ENCODE assay signal across 8 cellular contexts in the genomic region with DNA sequence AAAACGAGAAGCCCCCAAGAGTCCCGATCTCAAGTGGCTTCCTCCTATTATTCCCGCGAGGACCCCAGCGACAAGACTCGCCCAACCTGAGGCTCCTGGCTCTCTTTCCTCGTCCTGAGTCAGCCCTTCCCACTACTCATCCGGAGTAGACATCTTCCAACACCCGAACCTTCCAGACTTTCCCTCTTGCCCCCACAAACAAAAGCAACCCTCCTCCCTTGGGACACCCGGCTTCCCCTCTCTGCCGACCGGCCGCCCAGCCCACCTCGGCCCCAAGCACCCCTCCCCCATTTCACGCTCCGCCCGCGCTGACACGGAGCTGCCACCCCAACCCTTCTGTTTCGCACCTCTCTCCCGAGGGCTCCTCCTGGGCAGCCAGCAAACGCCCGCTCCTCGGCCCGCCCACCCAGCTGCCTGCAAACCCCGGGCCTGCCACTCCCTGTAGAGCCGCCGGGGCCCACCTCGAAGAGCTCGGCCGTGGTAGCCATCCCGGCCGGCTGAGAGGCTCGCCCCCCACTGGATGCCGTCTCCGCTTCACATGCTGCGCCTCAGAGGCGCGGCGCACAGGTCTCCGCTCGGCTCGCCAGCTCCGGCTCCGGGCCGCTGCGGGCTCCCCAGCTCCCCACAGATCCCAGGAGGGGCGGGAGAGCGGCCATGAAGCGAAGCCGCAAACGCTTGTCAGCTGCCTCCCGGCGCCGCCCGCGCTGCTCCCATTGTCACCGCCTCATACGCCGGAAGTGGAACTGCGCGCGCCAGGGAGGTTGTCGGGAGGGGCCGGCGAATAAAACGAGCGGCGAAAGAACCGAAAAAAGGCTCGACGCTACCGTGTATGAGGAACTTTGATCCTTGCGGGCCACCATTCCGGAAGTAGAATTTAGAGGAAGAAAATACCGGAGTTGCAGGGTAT. TPM values are rescaled to one million over a fixed set of nuclear protein-coding genes. Genes with fewer than 3 reads are reported as not detected.
DNase-seq lines count a peak whose midpoint lies in the region; ATAC-seq, FAIRE-seq and TF ChIP-seq lines count a peak whose summit lies in the region.

A gene with protein sequence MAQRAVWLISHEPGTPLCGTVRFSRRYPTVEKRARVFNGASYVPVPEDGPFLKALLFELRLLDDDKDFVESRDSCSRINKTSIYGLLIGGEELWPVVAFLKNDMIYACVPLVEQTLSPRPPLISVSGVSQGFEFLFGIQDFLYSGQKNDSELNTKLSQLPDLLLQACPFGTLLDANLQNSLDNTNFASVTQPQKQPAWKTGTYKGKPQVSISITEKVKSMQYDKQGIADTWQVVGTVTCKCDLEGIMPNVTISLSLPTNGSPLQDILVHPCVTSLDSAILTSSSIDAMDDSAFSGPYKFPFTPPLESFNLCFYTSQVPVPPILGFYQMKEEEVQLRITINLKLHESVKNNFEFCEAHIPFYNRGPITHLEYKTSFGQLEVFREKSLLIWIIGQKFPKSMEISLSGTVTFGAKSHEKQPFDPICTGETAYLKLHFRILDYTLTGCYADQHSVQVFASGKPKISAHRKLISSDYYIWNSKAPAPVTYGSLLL (plus strand): TSS at position 811 of the 907 bp plus-strand sequence. CDS start 344 bp downstream, outside the sequence.
A gene with protein sequence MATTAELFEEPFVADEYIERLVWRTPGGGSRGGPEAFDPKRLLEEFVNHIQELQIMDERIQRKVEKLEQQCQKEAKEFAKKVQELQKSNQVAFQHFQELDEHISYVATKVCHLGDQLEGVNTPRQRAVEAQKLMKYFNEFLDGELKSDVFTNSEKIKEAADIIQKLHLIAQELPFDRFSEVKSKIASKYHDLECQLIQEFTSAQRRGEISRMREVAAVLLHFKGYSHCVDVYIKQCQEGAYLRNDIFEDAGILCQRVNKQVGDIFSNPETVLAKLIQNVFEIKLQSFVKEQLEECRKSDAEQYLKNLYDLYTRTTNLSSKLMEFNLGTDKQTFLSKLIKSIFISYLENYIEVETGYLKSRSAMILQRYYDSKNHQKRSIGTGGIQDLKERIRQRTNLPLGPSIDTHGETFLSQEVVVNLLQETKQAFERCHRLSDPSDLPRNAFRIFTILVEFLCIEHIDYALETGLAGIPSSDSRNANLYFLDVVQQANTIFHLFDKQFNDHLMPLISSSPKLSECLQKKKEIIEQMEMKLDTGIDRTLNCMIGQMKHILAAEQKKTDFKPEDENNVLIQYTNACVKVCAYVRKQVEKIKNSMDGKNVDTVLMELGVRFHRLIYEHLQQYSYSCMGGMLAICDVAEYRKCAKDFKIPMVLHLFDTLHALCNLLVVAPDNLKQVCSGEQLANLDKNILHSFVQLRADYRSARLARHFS (minus strand): TSS at position 745 of the 907 bp plus-strand sequence. CDS start 257 bp downstream, at position 488.

- H3K79me1 ChIP-seq in trophoblast cell (ENCODE audit: low read length), result peaks cover 12% of the 10 kb centered on the region

- WGBS in adrenal gland, 4 donors, result 0 to 1% (median 0%) methylated on average over 44 to 76 of the region's 76 CpGs
- WGBS in trophoblast cell (ENCODE audit: extremely low coverage, insufficient coverage, insufficient read length), result no CpG with 5 or more reads among the region's 76 CpGs
- WGBS in transverse colon (ENCODE audit: low coverage in 1 of 2), 2 donors, result 0% methylated on average over 11 to 65 of the region's 76 CpGs

- H3K4me3 ChIP-seq in adrenal gland, result peak within 1 kb of the TSS; percentile 1 to 86 (median 74)
- H3K4me3 ChIP-seq in trophoblast cell (ENCODE audit: low read depth, low read length), result peak within 1 kb of the TSS; percentile 87
- H3K4me3 ChIP-seq in transverse colon, result peak within 1 kb of the TSS; percentile 57 to 87 (median 68)

- H2BK12ac ChIP-seq in trophoblast cell (ENCODE audit: low read length), result peak within 1 kb of the TSS; percentile 18

- peak within 1 kb of the TSS; percentile 96 for H3K9ac ChIP-seq in trophoblast cell (ENCODE audit: low read length)

- TF ChIP-seq EP300 in transverse colon (IDR thresholded peaks at IDR 0.05; ENCODE audit: low read depth), result peak; percentile 7

- peak; percentile 89 for ATAC-seq in HG02852 (IDR thresholded peaks at IDR 0.05; ENCODE audit: unreplicated experiment)

- peak within 1 kb of the TSS; percentile 88 for H3K14ac ChIP-seq in trophoblast cell (ENCODE audit: low read length)

- peak within 1 kb of the TSS; percentile 91 for H2BK5ac ChIP-seq in trophoblast cell (ENCODE audit: low read depth, low read length, poor library complexity)

- peak within 1 kb of the TSS; percentile 84 for H4K12ac ChIP-seq in trophoblast cell (ENCODE audit: low read depth, low read length)

- H3K23ac ChIP-seq in trophoblast cell (ENCODE audit: low read length), result no peak within 1 kb of the TSS

- H2AFZ ChIP-seq in trophoblast cell (ENCODE audit: insufficient read depth, low read length, poor library complexity), result peak within 1 kb of the TSS; percentile 66

- peak within 1 kb of the TSS; percentile 57 for H3K4me2 ChIP-seq in trophoblast cell (ENCODE audit: low read length)

- TF ChIP-seq POLR2A in GM12892 (IDR thresholded peaks at IDR 0.05; ENCODE audit: low read depth, low read length), result peak; percentile 69
- TF ChIP-seq POLR2A in adrenal gland (IDR thresholded peaks at IDR 0.05), result peak; percentile 64 to 84
- peak; percentile 86 for TF ChIP-seq POLR2A in transverse colon (IDR thresholded peaks at IDR 0.05)

- FAIRE-seq in GM12892 (lab: Jason Lieb, UNC), result peak; percentile 93

- peaks cover 17% of the 10 kb centered on the region for H3K79me2 ChIP-seq in trophoblast cell (ENCODE audit: control insufficient read depth, insufficient read depth, low read length, poor library complexity)

- peak in 1 of 6 experiments; percentile 40 for TF ChIP-seq CTCF in adrenal gland (IDR thresholded peaks at IDR 0.05)
- peak in 1 of 5 experiments; percentile 32 for TF ChIP-seq CTCF in transverse colon (IDR thresholded peaks at IDR 0.05)

- peak within 1 kb of the TSS; percentile 70 for H3K18ac ChIP-seq in trophoblast cell (ENCODE audit: low read length)

- peak within 1 kb of the TSS; percentile 52 for H2AK5ac ChIP-seq in trophoblast cell (ENCODE audit: low read length)

- H3K36me3 ChIP-seq in adrenal gland (replicated peaks in 1 of 2) (no peaks in the 10 kb centered on the region), trophoblast cell (ENCODE audit: control insufficient read depth in 1 of 2, insufficient read depth in 2 of 2, low read length in 2 of 2) (peaks cover 2 to 5% of the 10 kb centered on the region in 2 experiments), transverse colon (no peaks in the 10 kb centered on the region)

- H3K27me3 ChIP-seq in adrenal gland, result no peaks in the 10 kb centered on the region
- H3K27me3 ChIP-seq in trophoblast cell (ENCODE audit: insufficient read depth, low read length), result no peaks in the 10 kb centered on the region
- H3K27me3 ChIP-seq in transverse colon, result no peaks in the 10 kb centered on the region

- H3K4me1 ChIP-seq in adrenal gland (replicated peaks in 1 of 2), result peaks cover 12 to 59% of the 10 kb centered on the region in 2 donors
- peaks cover 2% of the 10 kb centered on the region in 2 experiments for H3K4me1 ChIP-seq in trophoblast cell (ENCODE audit: control insufficient read depth in 1 of 2, insufficient read depth in 2 of 2, low read length in 2 of 2)
- H3K4me1 ChIP-seq in transverse colon, result peaks cover 17 to 49% (median 31%) of the 10 kb centered on the region in 4 donors

- DNase-seq in GM12892 (ENCODE audit: insufficient read length), result peak; percentile 54
- peak; percentile 92 for DNase-seq in NCI-H146 (lab: John Stamatoyannopoulos, UW)
- peak; percentile 84 to 93 (median 89) for DNase-seq in T-helper 1 cell
- DNase-seq in adrenal gland, result peak; percentile 92 to 96 (median 93)
- peak; percentile 96 for DNase-seq in cardiac septum (ENCODE audit: low spot score)
- peak; percentile 92 to 97 for DNase-seq in trophoblast cell
- peak; percentile 95 for DNase-seq in transverse colon

- peak within 1 kb of the TSS; percentile 34 to 98 (median 93) for H3K27ac ChIP-seq in adrenal gland
- peak within 1 kb of the TSS; percentile 94 for H3K27ac ChIP-seq in trophoblast cell (ENCODE audit: low read depth, low read length)
- peak within 1 kb of the TSS; percentile 90 to 98 (median 96) for H3K27ac ChIP-seq in transverse colon

- in situ Hi-C loops in transverse colon (cut with MboI; ENCODE audit: low pct_ligation_motif_present in 1 of 4, low pct_unique_long_range_greater_than_20kb in 1 of 4, low sequenced_read_pairs in 3 of 4), result no loop called here

- peak within 1 kb of the TSS; percentile 90 for H2BK120ac ChIP-seq in trophoblast cell (ENCODE audit: insufficient read depth, low read length, poor library complexity)

- H3K9me3 ChIP-seq in adrenal gland (replicated peaks in 1 of 3) (no peaks in the 10 kb centered on the region), trophoblast cell (ENCODE audit: insufficient read depth, low read depth, low read length) (no peaks in the 10 kb centered on the region), transverse colon (no peaks in the 10 kb centered on the region)

- peak within 1 kb of the TSS; percentile 86 for H3K4ac ChIP-seq in trophoblast cell (ENCODE audit: low read depth, low read length)

- intact Hi-C loops in adrenal gland (cut with DNase I), result no loop called here
- intact Hi-C loops in cardiac septum (cut with DNase I), result loop anchor here (2.0 kb wide), 1 partner anchor 122 kb away; a partner anchor contains a TSS
- intact Hi-C loops in transverse colon (cut with DNase I; ENCODE audit: low total_unique reads), result no loop called here

- peak within 1 kb of the TSS; percentile 78 for H4K8ac ChIP-seq in trophoblast cell (ENCODE audit: low read depth, low read length)

- H4K91ac ChIP-seq in trophoblast cell (ENCODE audit: low read depth, low read length), result peak within 1 kb of the TSS; percentile 81

RNA-seq across cellular contexts. Expression of the first gene that starts in this region (rescaled TPM):
- 22.7 TPM for polyA plus RNA-seq in GM12892 (2012; ENCODE audit: missing spikeins)
- total RNA-seq in adrenal gland (10 to 100 TPM; 15.8 to 46.1 (median 37.7) TPM), cardiac septum (49.6 TPM), transverse colon (100 to 1,000 TPM in 2 of 4 donors, 10 to 100 TPM in 2; 45.9 to 143 (median 75.5) TPM)
- polyA plus RNA-seq in adrenal gland, result 10 to 100 TPM in 1 of 3 donors, 1 to 10 TPM in 2; 4.2 to 46.3 (median 4.9) TPM
- 21.5 and 22.2 TPM in 2 replicates for polyA plus RNA-seq in trophoblast cell (2013)

RNA-seq across cellular contexts. Expression of the second gene that starts in this region (rescaled TPM):
- polyA plus RNA-seq in GM12892 (2012; ENCODE audit: missing spikeins), result 72.6 TPM
- total RNA-seq in adrenal gland (10 to 100 TPM; 22.5 to 63.8 (median 52.3) TPM), cardiac septum (60.9 TPM), transverse colon (10 to 100 TPM; 22.8 to 51.3 (median 29.2) TPM)
- 10 to 100 TPM in 1 of 3 donors, 1 to 10 TPM in 2; 6.4 to 63.8 (median 7.3) TPM for polyA plus RNA-seq in adrenal gland
- 41.3 and 45.6 TPM in 2 replicates for polyA plus RNA-seq in trophoblast cell (2013)

Comparison
In these comparisons a context has a peak if more than half of its experiments do, and no peak if none do; other contexts are left out.
1. Peak in every context shown above with its lines: DNase-seq, ATAC-seq, H3K4me3 ChIP-seq and H3K27ac ChIP-seq.